ENCODE assay signal across 30 cellular contexts in the genomic region with DNA sequence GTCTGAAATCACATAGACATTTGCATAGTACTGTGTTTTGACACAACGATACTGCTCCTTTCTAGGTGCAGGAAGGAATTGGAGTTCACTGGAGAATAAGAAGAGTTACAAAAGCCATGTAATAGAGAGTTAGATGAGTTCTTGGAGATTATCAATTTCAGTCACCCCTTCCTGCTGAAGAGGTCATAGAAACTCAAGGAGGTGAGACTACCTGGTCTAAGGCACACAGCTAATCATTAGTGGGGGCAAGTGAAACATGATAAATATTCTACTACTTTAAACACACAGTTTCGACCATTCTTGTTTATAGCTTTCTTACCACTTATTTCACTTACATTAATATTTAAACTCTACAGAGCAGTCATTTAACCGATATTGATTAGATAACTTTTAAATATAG.
"Had no signal": no experiment of that assay in that cellular context is flagged by ENCODE, and none has a peak within 500 bp of the region (broad histone marks: within the 10 kb centered on the region; RNA-seq: fewer than 3 reads in every experiment).

No MANE protein-coding gene starts in this region.

- H3K4me2 ChIP-seq: neural progenitor cell, smooth muscle cell had no signal

- H3K27ac ChIP-seq: left lung, lower lobe of right lung, neural progenitor cell, neutrophil, ovary, right atrium auricular region, right lobe of liver, stomach, testis, thyroid gland, transverse colon, upper lobe of left lung, vagina had no signal

- H3K27me3 ChIP-seq: left lung, neural progenitor cell, neutrophil, ovary, right atrium auricular region, right lobe of liver, stomach, testis, thyroid gland, transverse colon, upper lobe of left lung, vagina had no signal

- DNase-seq: hypothalamus; immature natural killer cell; kidney; left colon; left lung; lower lobe of right lung; mammary epithelial cell; mesenchymal stem cell; naive B cell; natural killer cell; nephron progenitor cell; occipital lobe; ovary; right lobe of liver; stimulated activated CD4-positive, alpha-beta T cell treated with anti-CD3 and anti-CD28 coated beads, Interleukin-1b, Interleukin-23, amount 100 ng/mL, for 48 hours; stimulated activated CD4-positive, alpha-beta T cell treated with anti-CD3 and anti-CD28 coated beads, Interleukin-2, amount 100 ng/mL, for 48 hours; stimulated activated CD4-positive, alpha-beta T cell treated with anti-CD3 and anti-CD28 coated beads, Interleukin-4, amount 100 ng/mL, for 4 hours; stimulated activated CD8-positive, alpha-beta memory T cell treated with anti-CD3 and anti-CD28 coated beads, Interleukin-4, amount 100 ng/mL, for 48 hours; stimulated activated naive CD4-positive, alpha-beta T cell treated with Interleukin-2 at 50 U/mL for 16 hours; stomach; testis; thyroid gland; transverse colon; upper lobe of left lung had no signal

- ATAC-seq: left colon; left lung; lower lobe of right lung; natural killer cell; right lobe of liver; stimulated activated memory B cell treated with anti-CD40 and anti-IgM and Interleukin-4, amounts not matched to agents 10 μg/mL and 1 μg/mL and 100 μg/mL, for 72 hours had no signal

- H2AFZ ChIP-seq: neural progenitor cell had no signal

- H3K9ac ChIP-seq: neural progenitor cell had no signal

- H3K9me3 ChIP-seq: left lung, lower lobe of right lung, neutrophil, ovary, right atrium auricular region, right lobe of liver, stomach, testis, thyroid gland, transverse colon, upper lobe of left lung, vagina had no signal

- H3K4me1 ChIP-seq: left lung, lower lobe of right lung, neural progenitor cell, right atrium auricular region, right lobe of liver, stomach, testis, thyroid gland, transverse colon, upper lobe of left lung, vagina had no signal

- H3K36me3 ChIP-seq: left lung, lower lobe of right lung, neural progenitor cell, neutrophil, ovary, right atrium auricular region, right lobe of liver, stomach, thyroid gland, transverse colon, upper lobe of left lung, vagina had no signal

- H3K4me3 ChIP-seq: left lung, lower lobe of right lung, neural progenitor cell, ovary, right atrium auricular region, right lobe of liver, smooth muscle cell, stomach, testis, thyroid gland, transverse colon, upper lobe of left lung, vagina had no signal
